ENCODE assay signal across 30 cellular contexts in the genomic region with DNA sequence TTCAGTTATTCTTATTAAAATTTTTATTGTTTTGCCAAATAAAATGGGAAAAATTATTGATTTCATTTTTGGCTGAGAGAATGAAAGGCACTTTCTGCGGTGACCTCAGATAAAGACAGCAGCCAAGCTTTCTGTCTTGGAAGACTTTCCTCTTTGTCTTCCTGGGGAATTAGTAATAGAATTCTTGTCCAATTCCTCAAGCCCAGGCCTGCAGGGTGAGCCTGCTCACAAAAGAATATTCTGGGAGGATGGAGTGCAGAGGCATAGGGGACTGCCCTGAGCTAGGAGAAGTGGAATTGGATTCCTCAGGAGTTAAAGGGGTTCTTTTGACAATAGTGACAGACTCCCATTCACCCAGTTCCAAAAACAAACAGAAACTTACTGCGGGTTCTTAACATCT.
DNase-seq lines count a peak whose midpoint lies in the region; ATAC-seq and TF ChIP-seq lines count a peak whose summit lies in the region.
"Had no signal": no experiment of that assay in that cellular context is flagged by ENCODE, and none has a peak within 500 bp of the region (broad histone marks: within the 10 kb centered on the region; RNA-seq: fewer than 3 reads in every experiment).

No MANE protein-coding gene starts in this region.

- no peak overlapping the region for H3K4me3 Mint-ChIP-seq in neural progenitor cell
- H3K4me3 Mint-ChIP-seq: activated naive CD4-positive, alpha-beta T cell treated with anti-CD3 and anti-CD28 coated beads for 36 hours; CD4-positive, CD25-positive, alpha-beta regulatory T cell; central memory CD8-positive, alpha-beta T cell; memory B cell; T-cell had no signal

- no peaks in the 10 kb centered on the region for H3K9me2 ChIP-seq in GM23248 (ENCODE audit: insufficient read depth)

- H3K9ac ChIP-seq in GM23248 (no peak overlapping the region), neural progenitor cell (no peak overlapping the region)

- WGBS in GM23248 (ENCODE audit: low coverage in 1 of 2, low lambda C conversion rate in 2 of 2, missing lambda C conversion rate in 2 of 2), 2 experiments: 34 to 37% methylated on average over 2 of the region's 2 CpGs

- no peak overlapping the region for H2AFZ ChIP-seq in GM23248
- H2AFZ ChIP-seq in neural progenitor cell (replicated peaks): no peak overlapping the region

- no peaks in the 10 kb centered on the region for H3K79me2 ChIP-seq in GM23248 (ENCODE audit: insufficient read depth)
- no peaks in the 10 kb centered on the region for H3K79me2 ChIP-seq in neural progenitor cell (ENCODE audit: low read depth)

- H3K27ac ChIP-seq in GM23248 (no peak overlapping the region), neural progenitor cell (peak overlapping the region; percentile 42), Peyer's patch (no peak overlapping the region)
- H3K27ac ChIP-seq: heart left ventricle, HL-60, sigmoid colon, SJCRH30, testis had no signal

- no peak for TF ChIP-seq POLR2A in Peyer's patch (IDR thresholded peaks at IDR 0.05)

- no peaks in the 10 kb centered on the region for H3K36me3 Mint-ChIP-seq in neural progenitor cell
- H3K36me3 Mint-ChIP-seq: CD4-positive, CD25-positive, alpha-beta regulatory T cell; memory B cell; T-cell had no signal

- peak overlapping the region; percentile 14 for H3K27ac Mint-ChIP-seq in neural progenitor cell
- H3K27ac Mint-ChIP-seq: activated naive CD4-positive, alpha-beta T cell treated with anti-CD3 and anti-CD28 coated beads for 36 hours; CD4-positive, CD25-positive, alpha-beta regulatory T cell; memory B cell; T-cell had no signal

- H3K4me2 ChIP-seq in GM23248 (ENCODE audit: unreplicated experiment) (no peak overlapping the region), neural progenitor cell (no peak overlapping the region)

- no peaks in the 10 kb centered on the region for H3K27me3 Mint-ChIP-seq in neural progenitor cell (ENCODE audit: insufficient read depth, low read depth)
- H3K27me3 Mint-ChIP-seq: CD4-positive, CD25-positive, alpha-beta regulatory T cell; central memory CD8-positive, alpha-beta T cell; memory B cell; T-cell had no signal

- H3K4me1 ChIP-seq in GM23248 (ENCODE audit: insufficient read depth): no peaks in the 10 kb centered on the region
- peaks cover 16% of the 10 kb centered on the region for H3K4me1 ChIP-seq in neural progenitor cell
- no peaks in the 10 kb centered on the region for H3K4me1 ChIP-seq in Peyer's patch
- H3K4me1 ChIP-seq: heart left ventricle, sigmoid colon, SJCRH30, testis had no signal

- H3F3A ChIP-seq in GM23248 (ENCODE audit: insufficient read depth) (no peaks in the 10 kb centered on the region), neural progenitor cell (ENCODE audit: low read depth) (no peaks in the 10 kb centered on the region)

- H3K9me3 ChIP-seq in GM23248 (ENCODE audit: low read depth) (no peaks in the 10 kb centered on the region), neural progenitor cell (ENCODE audit: low read depth) (peaks cover 6% of the 10 kb centered on the region), Peyer's patch (no peaks in the 10 kb centered on the region)
- H3K9me3 ChIP-seq: sigmoid colon, SJCRH30, testis had no signal

- peaks cover 8% of the 10 kb centered on the region for H3K9me3 Mint-ChIP-seq in neural progenitor cell

- no peaks in the 10 kb centered on the region for H3K36me3 ChIP-seq in GM23248 (ENCODE audit: low read depth)
- no peaks in the 10 kb centered on the region for H3K36me3 ChIP-seq in neural progenitor cell
- H3K36me3 ChIP-seq in Peyer's patch: no peaks in the 10 kb centered on the region
- H3K36me3 ChIP-seq: heart left ventricle, sigmoid colon, SJCRH30 had no signal

- in situ Hi-C loops in GM23248 (cut with MboI): no loop called here

- H3K4me3 ChIP-seq in GM23248 (no peak overlapping the region), neural progenitor cell (no peak overlapping the region), Peyer's patch (no peak overlapping the region)
- H3K4me3 ChIP-seq: GM12878, heart left ventricle, sigmoid colon, SJCRH30, testis had no signal

- DNase-seq in GM23248 (peak; percentile 14), NCI-H446 treated with DMSO at 0.1 percent for 48 hours (lab: John Stamatoyannopoulos, UW) (peak; percentile 31), neural progenitor cell (ENCODE audit: low spot score) (peak; percentile 45), SIG-M5 (lab: John Stamatoyannopoulos, UW) (no peak), NAMALWA (ENCODE audit: low spot score) (no peak), Peyer's patch (no peak), NCI-H187 (lab: John Stamatoyannopoulos, UW) (no peak)
- DNase-seq: activated CD4-positive, alpha-beta T cell treated with anti-CD3 and anti-CD28 coated beads, Interleukin-2, amount 50 U/mL, for 48 hours; activated naive CD4-positive, alpha-beta T cell treated with anti-CD3 and anti-CD28 coated beads for 36 hours; amniotic stem cell; CD4-positive, CD25-positive, alpha-beta regulatory T cell; DND-41; heart left ventricle; Kasumi-1; left colon; NCI-H1048; NCI-H1694; NCI-H526 treated with DMSO at 0.1 percent for 48 hours; sigmoid colon; SJCRH30; stimulated activated CD4-positive, alpha-beta T cell treated with anti-CD3 and anti-CD28 coated beads, Interleukin-15, amount 100 ng/mL, for 24 hours; stimulated activated naive CD8-positive, alpha-beta T cell treated with anti-CD3 and anti-CD28 coated beads, Interleukin-15, Interleukin-2, amounts not matched to agents 100 U/mL and 50 U/mL, for 24 hours; T-cell; testis had no signal

- no peaks in the 10 kb centered on the region for H3K27me3 ChIP-seq in GM23248 (replicated peaks; ENCODE audit: insufficient read depth)
- H3K27me3 ChIP-seq in neural progenitor cell: no peaks in the 10 kb centered on the region
- no peaks in the 10 kb centered on the region for H3K27me3 ChIP-seq in Peyer's patch
- H3K27me3 ChIP-seq: heart left ventricle, sigmoid colon, SJCRH30, testis had no signal

- ATAC-seq in esophagus mucosa: peak; percentile 67
- ATAC-seq: GM12878; heart left ventricle; HepG2; left colon; stimulated activated naive CD8-positive, alpha-beta T cell treated with anti-CD3 and anti-CD28 coated beads, Interleukin-15, Interleukin-2, amounts not matched to agents 100 U/mL and 50 U/mL, for 24 hours; T-cell had no signal

- TF ChIP-seq CTCF in neural progenitor cell (IDR thresholded peaks at IDR 0.05) (no peak), Peyer's patch (IDR thresholded peaks at IDR 0.05) (no peak)

- peaks cover 3% of the 10 kb centered on the region for H3K4me1 Mint-ChIP-seq in neural progenitor cell
- H3K4me1 Mint-ChIP-seq: CD4-positive, CD25-positive, alpha-beta regulatory T cell; central memory CD8-positive, alpha-beta T cell; memory B cell; T-cell had no signal

- no peaks in the 10 kb centered on the region for H4K20me1 ChIP-seq in GM23248 (ENCODE audit: insufficient read depth)
- H4K20me1 ChIP-seq in neural progenitor cell (ENCODE audit: low read depth): no peaks in the 10 kb centered on the region

Comparison
In these comparisons a context has a peak if more than half of its experiments do, and no peak if none do; other contexts are left out.
1. DNase-seq: peak in GM23248 (single experiment), NCI-H446 treated with DMSO at 0.1 percent for 48 hours (single experiment) and neural progenitor cell (single experiment); none in SIG-M5 (single experiment), NAMALWA (single experiment), Peyer's patch (0 of 3) and NCI-H187 (0 of 2).